In the genomic region with DNA sequence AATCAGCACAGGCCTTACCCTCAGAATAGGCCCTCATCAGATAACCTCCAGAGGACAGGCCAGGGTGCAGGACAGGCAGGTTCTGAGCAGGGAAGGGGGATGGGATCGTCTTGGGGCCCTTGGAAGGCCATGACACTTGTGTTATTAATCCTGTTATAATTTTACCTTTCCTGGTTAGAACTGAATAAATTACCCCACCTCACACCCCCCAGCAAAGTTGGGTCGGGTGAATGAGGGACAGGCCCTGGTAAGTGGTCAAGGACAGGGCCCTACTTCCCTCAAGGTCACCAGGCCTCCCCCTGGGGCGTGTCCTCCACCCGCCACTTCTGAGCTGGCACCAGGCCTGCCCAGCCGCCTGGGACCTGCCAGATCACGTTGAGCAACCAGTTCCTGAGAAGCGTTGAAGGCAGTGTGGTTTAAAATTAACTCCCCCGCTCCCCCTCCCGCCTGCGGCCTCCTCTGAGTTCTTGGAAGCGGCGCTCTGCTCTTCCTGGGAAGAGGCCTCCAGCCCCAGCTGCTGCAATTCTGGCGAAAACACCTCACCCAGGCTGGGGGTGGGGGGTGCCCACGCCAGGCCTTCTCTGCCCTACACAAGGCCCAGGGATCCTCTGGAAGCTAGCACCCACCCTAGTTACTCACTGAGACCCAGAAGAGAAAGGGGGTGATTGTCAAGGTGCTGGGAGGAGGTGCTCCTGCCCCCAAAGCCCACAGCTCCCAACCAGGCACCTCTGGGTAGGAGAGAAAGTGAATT, we compare ENCODE assay signal across 8 cellular contexts.
DNase-seq lines count a peak whose midpoint lies in the region; ATAC-seq lines count a peak whose summit lies in the region.

No MANE protein-coding gene starts in this region.

- peaks cover 70% of the 10 kb centered on the region for H3K4me1 ChIP-seq in effector memory CD4-positive, alpha-beta T cell (ENCODE audit: control insufficient read depth, insufficient read depth, low read length, poor library complexity, severe bottlenecking)
- peaks cover 50 to 55% of the 10 kb centered on the region in 2 donors for H3K4me1 ChIP-seq in mucosa of rectum (ENCODE audit: control insufficient read depth in 2 of 2, insufficient read depth in 2 of 2, low read length in 2 of 2)

- peak overlapping the region; percentile 74 to 81 for H3K9ac ChIP-seq in mucosa of rectum (ENCODE audit: low read depth in 1 of 2, low read length in 2 of 2)

- H3K27me3 ChIP-seq in effector memory CD4-positive, alpha-beta T cell (replicated peaks; ENCODE audit: control insufficient read depth, insufficient read depth, low read length, poor library complexity, severe bottlenecking), result no peaks in the 10 kb centered on the region
- H3K27me3 ChIP-seq in mucosa of rectum (ENCODE audit: control insufficient read depth in 2 of 2, insufficient read depth in 2 of 2, low read length in 2 of 2), result no peaks in the 10 kb centered on the region

- H3K36me3 ChIP-seq in effector memory CD4-positive, alpha-beta T cell (ENCODE audit: control insufficient read depth, insufficient read depth, low read length), result peaks cover 23% of the 10 kb centered on the region
- peaks cover 5 to 22% of the 10 kb centered on the region in 2 donors for H3K36me3 ChIP-seq in mucosa of rectum (ENCODE audit: control insufficient read depth in 2 of 2, insufficient read depth in 2 of 2, low read length in 2 of 2)

- peak overlapping the region; percentile 7 for H3K4me3 ChIP-seq in effector memory CD4-positive, alpha-beta T cell (ENCODE audit: insufficient read depth, low read depth, low read length, poor library complexity, severe bottlenecking)
- peak overlapping the region; percentile 41 for H3K4me3 ChIP-seq in mucosa of rectum (ENCODE audit: low read length in 2 of 2)

- no peaks in the 10 kb centered on the region for H3K9me3 ChIP-seq in effector memory CD4-positive, alpha-beta T cell (ENCODE audit: control insufficient read depth, low read length)
- H3K9me3 ChIP-seq in mucosa of rectum (ENCODE audit: control insufficient read depth in 2 of 2, low read length in 2 of 2), result no peaks in the 10 kb centered on the region

- H3K27ac ChIP-seq in effector memory CD4-positive, alpha-beta T cell (ENCODE audit: insufficient read depth, low read length, poor library complexity, severe bottlenecking), result peak overlapping the region; percentile 95
- peak overlapping the region; percentile 97 to 99 for H3K27ac ChIP-seq in mucosa of rectum (ENCODE audit: low read depth in 2 of 2, low read length in 2 of 2)

- DNase-seq in DMS79 (lab: John Stamatoyannopoulos, UW), result peak; percentile 69
- DNase-seq in NCI-H524 treated with DMSO at 0.1 percent for 48 hours (lab: John Stamatoyannopoulos, UW), result peak; percentile 16
- DNase-seq in activated CD8-positive, alpha-beta memory T cell treated with anti-CD3 and anti-CD28 coated beads for 4 hours (ENCODE audit: low read depth in 2 of 2), result peak; percentile 59 to 89
- peak; percentile 37 to 58 (median 47) for DNase-seq in effector memory CD4-positive, alpha-beta T cell
- peak; percentile 94 for DNase-seq in stimulated activated CD8-positive, alpha-beta memory T cell treated with anti-CD3 and anti-CD28 coated beads, Interleukin-4, amount 100 ng/mL, for 48 hours
- no peak for DNase-seq in foreskin melanocyte

- peak; percentile 83 for ATAC-seq in HG03064 (IDR thresholded peaks at IDR 0.05; ENCODE audit: low read depth, unreplicated experiment)
